Comparison of ENCODE assay signal across 1 cellular context in the genomic region with DNA sequence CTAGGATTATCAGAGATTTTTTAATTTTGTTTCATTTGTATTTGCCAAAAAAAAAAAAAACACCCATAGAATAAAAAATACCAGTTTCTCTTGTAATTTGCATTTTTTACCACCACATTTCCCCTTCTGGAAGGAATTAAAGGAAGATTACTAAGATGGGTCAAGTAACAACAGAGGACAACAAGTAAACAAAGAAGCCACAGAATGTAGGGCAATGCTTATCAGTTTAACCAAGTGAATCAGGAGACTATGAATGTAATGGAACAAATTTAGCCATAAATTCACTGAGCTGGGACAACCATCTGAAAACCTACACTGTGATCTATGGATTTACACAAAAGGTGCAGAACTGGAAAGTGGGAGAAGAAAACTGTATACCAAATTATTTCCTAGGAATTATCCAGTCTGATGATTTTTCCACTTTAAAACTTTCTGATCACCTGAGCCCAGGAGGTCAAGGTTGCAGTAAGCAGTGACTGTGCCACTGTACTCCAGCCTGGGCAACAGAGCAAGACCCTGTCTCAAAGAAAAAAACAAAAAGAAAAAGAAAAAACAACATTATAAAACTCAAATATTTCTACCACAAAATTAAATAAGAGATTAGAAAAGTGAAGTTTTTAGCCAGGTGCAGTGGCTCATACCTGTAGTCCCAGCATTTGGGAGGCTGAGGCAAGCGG.
TF ChIP-seq lines count a peak whose summit lies in the region.

No MANE protein-coding gene starts in this region.

TF ChIP-seq in IMR-90, 13 proteins besides CTCF, POLR2A, EP300 and RAD21 (continued from another document):
- TF ChIP-seq, protein P1, sequence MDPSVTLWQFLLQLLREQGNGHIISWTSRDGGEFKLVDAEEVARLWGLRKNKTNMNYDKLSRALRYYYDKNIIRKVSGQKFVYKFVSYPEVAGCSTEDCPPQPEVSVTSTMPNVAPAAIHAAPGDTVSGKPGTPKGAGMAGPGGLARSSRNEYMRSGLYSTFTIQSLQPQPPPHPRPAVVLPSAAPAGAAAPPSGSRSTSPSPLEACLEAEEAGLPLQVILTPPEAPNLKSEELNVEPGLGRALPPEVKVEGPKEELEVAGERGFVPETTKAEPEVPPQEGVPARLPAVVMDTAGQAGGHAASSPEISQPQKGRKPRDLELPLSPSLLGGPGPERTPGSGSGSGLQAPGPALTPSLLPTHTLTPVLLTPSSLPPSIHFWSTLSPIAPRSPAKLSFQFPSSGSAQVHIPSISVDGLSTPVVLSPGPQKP (IDR thresholded peaks at IDR 0.05; ENCODE audit: borderline replicate concordance, low read depth, low read length): no peak
- TF ChIP-seq CEBPB (IDR thresholded peaks at IDR 0.05; ENCODE audit: low read depth, low read length): no peak
- TF ChIP-seq NFE2L2 (IDR thresholded peaks at IDR 0.05; ENCODE audit: low read depth, low read length): no peak
- no peak for TF ChIP-seq MAZ (IDR thresholded peaks at IDR 0.05; ENCODE audit: borderline replicate concordance, low read depth, low read length)
- no peak for TF ChIP-seq BHLHE40 (IDR thresholded peaks at IDR 0.05; ENCODE audit: low read depth, low read length)
